In genomic region chr2:17309741-17310339, GRCh38 we compare ENCODE assay signal across 1 cellular context.
TF ChIP-seq lines count a peak whose summit lies in the region.

No MANE protein-coding gene starts in this region.

TF ChIP-seq in SK-N-SH, 30 proteins besides CTCF, POLR2A, EP300 and RAD21 (continued from another document):
- TF ChIP-seq GABPA (IDR thresholded peaks at IDR 0.05; ENCODE audit: low read depth) (no peak), FOXJ3 (CRISPR knock-in tag; IDR thresholded peaks at IDR 0.05) (no peak), RFX5 (IDR thresholded peaks at IDR 0.05; ENCODE audit: low read length) (0 out of 2 replicates have a peak, but pooled peaks have one; percentile 20), REST (IDR thresholded peaks at IDR 0.05; ENCODE audit: low read depth, low read length) (no peak)
